ENCODE assay signal across 13 cellular contexts in the genomic region with DNA sequence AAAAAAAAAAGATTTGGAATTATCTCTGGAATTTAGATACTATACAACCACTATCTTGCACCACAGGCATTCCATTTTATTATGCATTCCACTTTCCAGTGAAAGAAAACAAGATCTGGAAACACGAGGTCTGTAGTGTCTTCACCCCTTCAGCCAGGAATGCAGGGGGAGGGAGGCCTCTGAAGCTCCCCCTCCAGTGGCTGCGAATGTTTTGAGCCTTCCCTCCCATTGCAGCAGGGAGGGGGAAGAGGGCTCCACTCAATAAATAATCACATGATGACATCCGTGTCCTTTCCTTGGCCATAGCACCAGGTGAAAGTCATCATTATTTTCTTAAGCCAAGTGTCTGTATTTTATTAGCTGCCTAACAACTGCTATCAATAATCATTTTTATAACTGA. TPM values are rescaled to one million over a fixed set of nuclear protein-coding genes. Genes with fewer than 3 reads are reported as not detected.
DNase-seq lines count a peak whose midpoint lies in the region; ATAC-seq and TF ChIP-seq lines count a peak whose summit lies in the region.
"Had no signal": no experiment of that assay in that cellular context is flagged by ENCODE, and none has a peak within 500 bp of the region (broad histone marks: within the 10 kb centered on the region; RNA-seq: fewer than 3 reads in every experiment).

No MANE protein-coding gene starts in this region.

- DNase-seq in AG09319 (ENCODE audit: extremely low read depth, low read depth) (peak; percentile 66), RPMI7951 (ENCODE audit: low read depth) (peak; percentile 58), fibroblast of the conjunctiva (ENCODE audit: low read depth) (peak; percentile 32), omental fat pad (ENCODE audit: low spot score) (no peak), CD14-positive monocyte (ENCODE audit: low spot score) (no peak), aorta (no peak)
- DNase-seq: activated B cell treated with CpG ODN at 0.5 μM for 24 hours; CD4-positive, alpha-beta T cell; colonic mucosa; Peyer's patch had no signal

- peaks cover 6% of the 10 kb centered on the region for H3K9me3 ChIP-seq in aorta (ENCODE audit: control insufficient read depth, low read length)
- H3K9me3 ChIP-seq: colonic mucosa, Peyer's patch had no signal

- no peaks in the 10 kb centered on the region for H3K27me3 ChIP-seq in aorta (ENCODE audit: control insufficient read depth in 1 of 2, insufficient read depth in 2 of 2, low read length in 1 of 2)
- H3K27me3 ChIP-seq: colonic mucosa, Peyer's patch had no signal

- no peak overlapping the region for H3K4me3 ChIP-seq in aorta (ENCODE audit: low read length in 2 of 2)
- H3K4me3 ChIP-seq: colonic mucosa, Peyer's patch had no signal

- H3K4me1 ChIP-seq in aorta (ENCODE audit: control insufficient read depth in 1 of 2, insufficient read depth in 2 of 2, low read length in 2 of 2): no peaks in the 10 kb centered on the region
- H3K4me1 ChIP-seq: colonic mucosa, Peyer's patch had no signal

- intact Hi-C loops in CD14-positive monocyte (cut with micrococcal nuclease): no loop called here
- intact Hi-C loops in aorta (cut with DNase I): no loop called here

- no peaks in the 10 kb centered on the region for H3K36me3 Mint-ChIP-seq in CD14-positive monocyte

- no peak overlapping the region for H3K27ac ChIP-seq in aorta (ENCODE audit: low read depth in 1 of 2, low read length in 2 of 2)
- H3K27ac ChIP-seq: colonic mucosa, Peyer's patch had no signal

- H3K27me3 Mint-ChIP-seq in CD14-positive monocyte (ENCODE audit: low read depth in 3 of 3): peaks cover 2 to 5% (median 3%) of the 10 kb centered on the region in 3 donors
- H3K27me3 Mint-ChIP-seq: activated B cell treated with CpG ODN at 0.5 μM for 24 hours; CD4-positive, alpha-beta T cell had no signal

- no peaks in the 10 kb centered on the region for H3K36me3 ChIP-seq in aorta (ENCODE audit: control insufficient read depth in 1 of 2, insufficient read depth in 2 of 2, low read length in 1 of 2)
- H3K36me3 ChIP-seq: colonic mucosa, Peyer's patch had no signal

- ATAC-seq in omental fat pad (ENCODE audit: low FRiP score) (peak; percentile 54), HG03469 (IDR thresholded peaks at IDR 0.05; ENCODE audit: unreplicated experiment) (no peak), aorta (ENCODE audit: low FRiP score) (no peak), HG03354 (IDR thresholded peaks at IDR 0.05; ENCODE audit: poor library complexity, severe bottlenecking, unreplicated experiment) (no peak)

- WGBS in aorta, 2 donors: 27 to 30% methylated on average over 3 of the region's 3 CpGs

- no peak overlapping the region for H3K4me3 Mint-ChIP-seq in CD14-positive monocyte
- H3K4me3 Mint-ChIP-seq: activated B cell treated with CpG ODN at 0.5 μM for 24 hours; activated T-helper 1 cell treated with anti-CD3 and anti-CD28 coated beads, Interleukin-12 subunit alpha, Interleukin-12 subunit beta, Interleukin-2, Interleukin-4 antibody, amounts not matched to agents 30 ng/mL and 10 ng/mL and 1 ng/mL, durations not matched to agents 14 hours and 24 hours and 36 hours; CD4-positive, alpha-beta T cell had no signal

- H3K27ac Mint-ChIP-seq in CD14-positive monocyte: peak overlapping the region in 1 of 7 donors; percentile 60
- H3K27ac Mint-ChIP-seq: activated B cell treated with CpG ODN at 0.5 μM for 24 hours; activated T-helper 1 cell treated with anti-CD3 and anti-CD28 coated beads, Interleukin-12 subunit alpha, Interleukin-12 subunit beta, Interleukin-2, Interleukin-4 antibody, amounts not matched to agents 30 ng/mL and 10 ng/mL and 1 ng/mL, durations not matched to agents 14 hours and 24 hours and 36 hours; CD4-positive, alpha-beta T cell had no signal

- no peak for TF ChIP-seq CTCF in AG09319 (IDR thresholded peaks at IDR 0.05; ENCODE audit: low read depth, low read length)
- no peak for TF ChIP-seq CTCF in omental fat pad (IDR thresholded peaks at IDR 0.05)
- no peak for TF ChIP-seq CTCF in CD14-positive monocyte (IDR thresholded peaks at IDR 0.05)

- no peaks in the 10 kb centered on the region for H3K4me1 Mint-ChIP-seq in CD14-positive monocyte
- H3K4me1 Mint-ChIP-seq: activated B cell treated with CpG ODN at 0.5 μM for 24 hours had no signal

- peaks cover 3 to 15% (median 10%) of the 10 kb centered on the region in 7 donors for H3K9me3 Mint-ChIP-seq in CD14-positive monocyte

RNA-seq across cellular contexts. Expression of gene ALPK2, which starts 38.7 kb away (rescaled TPM):
- 13.6 and 16.6 TPM in 2 replicates for total RNA-seq in RPMI7951 (2014; rRNA removed; shearing (Covaris generic))
- total RNA-seq in omental fat pad (under 1 TPM in 3 of 4 donors, not detected in 1; 0.13 to 0.74 (median 0.24) TPM), aorta (under 1 TPM; 0.06 to 0.10 TPM)
- polyA plus RNA-seq in CD14-positive monocyte (under 1 TPM; 0.16 to 0.52 TPM), aorta (under 1 TPM in 1 of 2 donors, not detected in 1; 0.38 TPM)

Comparison
In these comparisons a context has a peak if more than half of its experiments do, and no peak if none do; other contexts are left out.
1. DNase-seq: peak in AG09319 (single experiment), RPMI7951 (single experiment) and fibroblast of the conjunctiva (single experiment); none in omental fat pad (single experiment), CD14-positive monocyte (single experiment) and aorta (0 of 2).